In the genomic region with DNA sequence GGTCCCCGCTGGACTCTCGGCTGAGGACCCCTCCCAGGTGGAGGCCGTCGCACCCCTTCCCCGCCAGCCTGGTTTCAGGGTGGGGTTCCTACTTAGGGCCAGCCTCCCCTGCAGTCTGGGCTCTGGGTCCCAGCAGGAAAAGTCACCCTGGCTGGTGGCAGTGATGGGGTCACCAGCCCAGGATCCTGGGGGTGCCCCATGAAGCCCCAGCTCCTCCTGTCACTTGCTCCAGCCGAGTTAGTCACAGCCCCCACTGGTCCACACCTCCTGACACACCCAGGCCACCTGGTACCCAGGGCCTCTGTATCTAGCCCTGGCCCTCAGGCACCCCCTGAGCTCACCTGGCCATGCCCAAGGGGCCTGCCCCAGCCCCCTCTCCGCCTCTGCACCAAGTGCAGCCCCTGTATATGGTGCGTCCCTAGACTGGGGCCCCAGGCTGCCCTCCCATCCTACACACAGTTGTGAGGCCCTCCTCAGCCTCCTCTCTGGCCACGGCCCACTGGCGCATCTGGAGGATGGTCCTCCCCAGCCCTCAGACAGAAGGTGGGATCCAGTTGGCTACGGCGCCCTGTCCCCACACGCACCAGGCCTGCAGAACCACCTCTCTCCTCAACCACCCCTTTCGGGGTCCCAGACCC, we compare ENCODE assay signal across 1 cellular context.
TF ChIP-seq lines count a peak whose summit lies in the region.

No MANE protein-coding gene starts in this region.

TF ChIP-seq in A549, 52 proteins besides CTCF, POLR2A, EP300 and RAD21 (continued from another document):
- TF ChIP-seq, protein P1, sequence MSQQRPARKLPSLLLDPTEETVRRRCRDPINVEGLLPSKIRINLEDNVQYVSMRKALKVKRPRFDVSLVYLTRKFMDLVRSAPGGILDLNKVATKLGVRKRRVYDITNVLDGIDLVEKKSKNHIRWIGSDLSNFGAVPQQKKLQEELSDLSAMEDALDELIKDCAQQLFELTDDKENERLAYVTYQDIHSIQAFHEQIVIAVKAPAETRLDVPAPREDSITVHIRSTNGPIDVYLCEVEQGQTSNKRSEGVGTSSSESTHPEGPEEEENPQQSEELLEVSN (IDR thresholded peaks at IDR 0.05; ENCODE audit: borderline replicate concordance, low read depth): no peak
- TF ChIP-seq, protein P2, sequence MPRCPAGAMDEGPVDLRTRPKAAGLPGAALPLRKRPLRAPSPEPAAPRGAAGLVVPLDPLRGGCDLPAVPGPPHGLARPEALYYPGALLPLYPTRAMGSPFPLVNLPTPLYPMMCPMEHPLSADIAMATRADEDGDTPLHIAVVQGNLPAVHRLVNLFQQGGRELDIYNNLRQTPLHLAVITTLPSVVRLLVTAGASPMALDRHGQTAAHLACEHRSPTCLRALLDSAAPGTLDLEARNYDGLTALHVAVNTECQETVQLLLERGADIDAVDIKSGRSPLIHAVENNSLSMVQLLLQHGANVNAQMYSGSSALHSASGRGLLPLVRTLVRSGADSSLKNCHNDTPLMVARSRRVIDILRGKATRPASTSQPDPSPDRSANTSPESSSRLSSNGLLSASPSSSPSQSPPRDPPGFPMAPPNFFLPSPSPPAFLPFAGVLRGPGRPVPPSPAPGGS (IDR thresholded peaks at IDR 0.05): no peak
- TF ChIP-seq EHF (CRISPR knock-in tag; IDR thresholded peaks at IDR 0.05): no peak
- TF ChIP-seq, protein P3, sequence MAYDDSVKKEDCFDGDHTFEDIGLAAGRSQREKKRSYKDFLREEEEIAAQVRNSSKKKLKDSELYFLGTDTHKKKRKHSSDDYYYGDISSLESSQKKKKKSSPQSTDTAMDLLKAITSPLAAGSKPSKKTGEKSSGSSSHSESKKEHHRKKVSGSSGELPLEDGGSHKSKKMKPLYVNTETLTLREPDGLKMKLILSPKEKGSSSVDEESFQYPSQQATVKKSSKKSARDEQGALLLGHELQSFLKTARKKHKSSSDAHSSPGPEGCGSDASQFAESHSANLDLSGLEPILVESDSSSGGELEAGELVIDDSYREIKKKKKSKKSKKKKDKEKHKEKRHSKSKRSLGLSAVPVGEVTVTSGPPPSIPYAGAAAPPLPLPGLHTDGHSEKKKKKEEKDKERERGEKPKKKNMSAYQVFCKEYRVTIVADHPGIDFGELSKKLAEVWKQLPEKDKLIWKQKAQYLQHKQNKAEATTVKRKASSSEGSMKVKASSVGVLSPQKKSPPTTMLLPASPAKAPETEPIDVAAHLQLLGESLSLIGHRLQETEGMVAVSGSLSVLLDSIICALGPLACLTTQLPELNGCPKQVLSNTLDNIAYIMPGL (CRISPR knock-in tag; IDR thresholded peaks at IDR 0.05; ENCODE audit: borderline replicate concordance): no peak
- TF ChIP-seq GATA3 (IDR thresholded peaks at IDR 0.05; ENCODE audit: borderline replicate concordance): no peak
- TF ChIP-seq JUNB (IDR thresholded peaks at IDR 0.05): no peak
- no peak for TF ChIP-seq RCOR1 (IDR thresholded peaks at IDR 0.05; ENCODE audit: low read depth, low read length)
- no peak for TF ChIP-seq CEBPB (IDR thresholded peaks at IDR 0.05)
- TF ChIP-seq FOSB (CRISPR knock-in tag; IDR thresholded peaks at IDR 0.05): no peak
- TF ChIP-seq KDM5A (IDR thresholded peaks at IDR 0.05): no peak
- TF ChIP-seq MAFK (IDR thresholded peaks at IDR 0.05; ENCODE audit: partially characterized antibody): no peak
- no peak for TF ChIP-seq ZSCAN20 (CRISPR knock-in tag; IDR thresholded peaks at IDR 0.05)
- TF ChIP-seq ZNF302 (CRISPR knock-in tag; IDR thresholded peaks at IDR 0.05): no peak
TF ChIP-seq in A549: peak in this region for 0.
